In genomic region chr2:54723300-54724149, GRCh38 we compare ENCODE assay signal across 1 cellular context.
TF ChIP-seq lines count a peak whose summit lies in the region.

EML6 (plus strand) TSS chr2:54723662; CDS start chr2:54725062, 1,400 bp downstream.

TF ChIP-seq in HepG2, 621 proteins besides CTCF, POLR2A, EP300 and RAD21 (continued from another document and continues in another):
- TF ChIP-seq ZBTB20 (CRISPR knock-in tag; IDR thresholded peaks at IDR 0.05; ENCODE audit: borderline replicate concordance, low read depth), result peak; percentile 65; the same call in 1 of the 2 replicates
- TF ChIP-seq MIER3 (CRISPR knock-in tag; IDR thresholded peaks at IDR 0.05; ENCODE audit: borderline replicate concordance), result peak; percentile 64; the same call in 1 of the 2 replicates
- peak; percentile 93; the same call in 1 of the 2 replicates for TF ChIP-seq GLI4 (CRISPR knock-in tag; IDR thresholded peaks at IDR 0.05; ENCODE audit: borderline replicate concordance)
- TF ChIP-seq MEIS2 (CRISPR knock-in tag; IDR thresholded peaks at IDR 0.05), result peak; percentile 19; the same call in 1 of the 2 replicates
- peak; percentile 57; the same call in 1 of the 2 replicates for TF ChIP-seq ZNF772 (CRISPR knock-in tag; IDR thresholded peaks at IDR 0.05)
- TF ChIP-seq ZMAT5 (CRISPR knock-in tag; IDR thresholded peaks at IDR 0.05; ENCODE audit: borderline replicate concordance, low read depth), result no peak
- peak; percentile 97 for TF ChIP-seq HNRNPLL (IDR thresholded peaks at IDR 0.05; ENCODE audit: low read depth, low read length, poor library complexity, severe bottlenecking)
- peak; percentile 15; the same call in 1 of the 2 replicates for TF ChIP-seq SIX1 (CRISPR knock-in tag; IDR thresholded peaks at IDR 0.05; ENCODE audit: borderline replicate concordance)
- TF ChIP-seq, protein P1, sequence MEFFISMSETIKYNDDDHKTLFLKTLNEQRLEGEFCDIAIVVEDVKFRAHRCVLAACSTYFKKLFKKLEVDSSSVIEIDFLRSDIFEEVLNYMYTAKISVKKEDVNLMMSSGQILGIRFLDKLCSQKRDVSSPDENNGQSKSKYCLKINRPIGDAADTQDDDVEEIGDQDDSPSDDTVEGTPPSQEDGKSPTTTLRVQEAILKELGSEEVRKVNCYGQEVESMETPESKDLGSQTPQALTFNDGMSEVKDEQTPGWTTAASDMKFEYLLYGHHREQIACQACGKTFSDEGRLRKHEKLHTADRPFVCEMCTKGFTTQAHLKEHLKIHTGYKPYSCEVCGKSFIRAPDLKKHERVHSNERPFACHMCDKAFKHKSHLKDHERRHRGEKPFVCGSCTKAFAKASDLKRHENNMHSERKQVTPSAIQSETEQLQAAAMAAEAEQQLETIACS (CRISPR knock-in tag; IDR thresholded peaks at IDR 0.05), result no peak; the same call in 1 of the 2 replicates
- no peak for TF ChIP-seq TRIM24 (CRISPR knock-in tag; IDR thresholded peaks at IDR 0.05)
- peak; percentile 94 for TF ChIP-seq ZNF501 (CRISPR knock-in tag; IDR thresholded peaks at IDR 0.05)
- peak; percentile 71; the same call in 1 of the 2 replicates for TF ChIP-seq ETV6 (CRISPR knock-in tag; conservative IDR thresholded peaks at IDR 0.05)
- no peak for TF ChIP-seq PBX2 (CRISPR knock-in tag; IDR thresholded peaks at IDR 0.05)
- no peak for TF ChIP-seq EZH2 (conservative IDR thresholded peaks at IDR 0.05; ENCODE audit: low read depth, low read length)
- peak; percentile 88 for TF ChIP-seq ZNF883 (CRISPR knock-in tag; IDR thresholded peaks at IDR 0.05; ENCODE audit: not compliant biosample characterization)
- TF ChIP-seq, protein P2, sequence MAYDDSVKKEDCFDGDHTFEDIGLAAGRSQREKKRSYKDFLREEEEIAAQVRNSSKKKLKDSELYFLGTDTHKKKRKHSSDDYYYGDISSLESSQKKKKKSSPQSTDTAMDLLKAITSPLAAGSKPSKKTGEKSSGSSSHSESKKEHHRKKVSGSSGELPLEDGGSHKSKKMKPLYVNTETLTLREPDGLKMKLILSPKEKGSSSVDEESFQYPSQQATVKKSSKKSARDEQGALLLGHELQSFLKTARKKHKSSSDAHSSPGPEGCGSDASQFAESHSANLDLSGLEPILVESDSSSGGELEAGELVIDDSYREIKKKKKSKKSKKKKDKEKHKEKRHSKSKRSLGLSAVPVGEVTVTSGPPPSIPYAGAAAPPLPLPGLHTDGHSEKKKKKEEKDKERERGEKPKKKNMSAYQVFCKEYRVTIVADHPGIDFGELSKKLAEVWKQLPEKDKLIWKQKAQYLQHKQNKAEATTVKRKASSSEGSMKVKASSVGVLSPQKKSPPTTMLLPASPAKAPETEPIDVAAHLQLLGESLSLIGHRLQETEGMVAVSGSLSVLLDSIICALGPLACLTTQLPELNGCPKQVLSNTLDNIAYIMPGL (CRISPR knock-in tag; IDR thresholded peaks at IDR 0.05; ENCODE audit: borderline replicate concordance in 1 of 2, low read depth in 1 of 2), result peak; percentile 82 to 92; a peak in 3 of 4 replicates
- TF ChIP-seq CREB3 (CRISPR knock-in tag; IDR thresholded peaks at IDR 0.05), result 0 out of 2 replicates have a peak, but pooled peaks have one; percentile 23
- TF ChIP-seq TCF7 (IDR thresholded peaks at IDR 0.05; ENCODE audit: low read depth), result no peak
- TF ChIP-seq ZNF430 (CRISPR knock-in tag; IDR thresholded peaks at IDR 0.05), result peak; percentile 82; the same call in 1 of the 2 replicates
- TF ChIP-seq PHB2 (IDR thresholded peaks at IDR 0.05; ENCODE audit: partially characterized antibody), result no peak
- peak; percentile 90 for TF ChIP-seq KMT2A (CRISPR knock-in tag; IDR thresholded peaks at IDR 0.05)
- no peak for TF ChIP-seq SMC3 (IDR thresholded peaks at IDR 0.05; ENCODE audit: low read length)
- no peak for TF ChIP-seq RAD51 (IDR thresholded peaks at IDR 0.05; ENCODE audit: borderline replicate concordance)
- peak; percentile 74 for TF ChIP-seq XRCC5 (optimal IDR thresholded peaks at IDR 0.05; ENCODE audit: low read length)
- TF ChIP-seq ZNF605 (CRISPR knock-in tag; IDR thresholded peaks at IDR 0.05), result peak; percentile 97
- peak; percentile 69 for TF ChIP-seq KDM5A (IDR thresholded peaks at IDR 0.05; ENCODE audit: borderline replicate concordance, low read length)
- no peak for TF ChIP-seq ZNF780A (CRISPR knock-in tag; IDR thresholded peaks at IDR 0.05)
- no peak for TF ChIP-seq AHDC1 (CRISPR knock-in tag; IDR thresholded peaks at IDR 0.05; ENCODE audit: borderline replicate concordance)
- TF ChIP-seq ZNF746 (CRISPR knock-in tag; IDR thresholded peaks at IDR 0.05), result peak; percentile 77
- TF ChIP-seq, protein P3, sequence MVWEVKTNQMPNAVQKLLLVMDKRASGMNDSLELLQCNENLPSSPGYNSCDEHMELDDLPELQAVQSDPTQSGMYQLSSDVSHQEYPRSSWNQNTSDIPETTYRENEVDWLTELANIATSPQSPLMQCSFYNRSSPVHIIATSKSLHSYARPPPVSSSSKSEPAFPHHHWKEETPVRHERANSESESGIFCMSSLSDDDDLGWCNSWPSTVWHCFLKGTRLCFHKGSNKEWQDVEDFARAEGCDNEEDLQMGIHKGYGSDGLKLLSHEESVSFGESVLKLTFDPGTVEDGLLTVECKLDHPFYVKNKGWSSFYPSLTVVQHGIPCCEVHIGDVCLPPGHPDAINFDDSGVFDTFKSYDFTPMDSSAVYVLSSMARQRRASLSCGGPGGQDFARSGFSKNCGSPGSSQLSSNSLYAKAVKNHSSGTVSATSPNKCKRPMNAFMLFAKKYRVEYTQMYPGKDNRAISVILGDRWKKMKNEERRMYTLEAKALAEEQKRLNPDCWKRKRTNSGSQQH (CRISPR knock-in tag; IDR thresholded peaks at IDR 0.05; ENCODE audit: low read depth), result no peak
- TF ChIP-seq ELF4 (CRISPR knock-in tag; IDR thresholded peaks at IDR 0.05; ENCODE audit: borderline replicate concordance), result no peak
- TF ChIP-seq DMTF1 (CRISPR knock-in tag; IDR thresholded peaks at IDR 0.05), result no peak
- no peak; the same call in 1 of the 2 replicates for TF ChIP-seq FOXJ3 (CRISPR knock-in tag; IDR thresholded peaks at IDR 0.05; ENCODE audit: borderline replicate concordance)
- TF ChIP-seq, protein P4, sequence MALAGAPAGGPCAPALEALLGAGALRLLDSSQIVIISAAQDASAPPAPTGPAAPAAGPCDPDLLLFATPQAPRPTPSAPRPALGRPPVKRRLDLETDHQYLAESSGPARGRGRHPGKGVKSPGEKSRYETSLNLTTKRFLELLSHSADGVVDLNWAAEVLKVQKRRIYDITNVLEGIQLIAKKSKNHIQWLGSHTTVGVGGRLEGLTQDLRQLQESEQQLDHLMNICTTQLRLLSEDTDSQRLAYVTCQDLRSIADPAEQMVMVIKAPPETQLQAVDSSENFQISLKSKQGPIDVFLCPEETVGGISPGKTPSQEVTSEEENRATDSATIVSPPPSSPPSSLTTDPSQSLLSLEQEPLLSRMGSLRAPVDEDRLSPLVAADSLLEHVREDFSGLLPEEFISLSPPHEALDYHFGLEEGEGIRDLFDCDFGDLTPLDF (CRISPR knock-in tag; IDR thresholded peaks at IDR 0.05), result no peak; the same call in 1 of the 2 replicates
- no peak; the same call in 1 of the 2 replicates for TF ChIP-seq TBX3 (IDR thresholded peaks at IDR 0.05; ENCODE audit: borderline replicate concordance)
- TF ChIP-seq ARNT (IDR thresholded peaks at IDR 0.05), result no peak
- peak; percentile 87 for TF ChIP-seq EEA1 (CRISPR knock-in tag; IDR thresholded peaks at IDR 0.05; ENCODE audit: borderline replicate concordance)
- peak; percentile 83 for TF ChIP-seq RXRA (CRISPR knock-in tag; IDR thresholded peaks at IDR 0.05)
- peak; percentile 80; the same call in 1 of the 2 replicates for TF ChIP-seq ZSCAN29 (CRISPR knock-in tag; conservative IDR thresholded peaks at IDR 0.05)
- TF ChIP-seq HDAC6 (IDR thresholded peaks at IDR 0.05; ENCODE audit: low read depth, low read length), result no peak
- TF ChIP-seq SP1 (IDR thresholded peaks at IDR 0.05), result no peak
- TF ChIP-seq SP1 (CRISPR knock-in tag; IDR thresholded peaks at IDR 0.05), result peak; percentile 70
- TF ChIP-seq FOXK1 (CRISPR knock-in tag; IDR thresholded peaks at IDR 0.05; ENCODE audit: borderline replicate concordance, low read depth), result peak; percentile 92; the same call in 1 of the 2 replicates
- TF ChIP-seq MBNL3 (CRISPR knock-in tag; conservative IDR thresholded peaks at IDR 0.05), result no peak
- TF ChIP-seq RFX5 (IDR thresholded peaks at IDR 0.05; ENCODE audit: low read depth, low read length), result peak; percentile 96
- TF ChIP-seq ATF7-NPFF (CRISPR knock-in tag; IDR thresholded peaks at IDR 0.05; ENCODE audit: low read depth), result peak; percentile 86; the same call in 1 of the 2 replicates
- TF ChIP-seq, protein P5, sequence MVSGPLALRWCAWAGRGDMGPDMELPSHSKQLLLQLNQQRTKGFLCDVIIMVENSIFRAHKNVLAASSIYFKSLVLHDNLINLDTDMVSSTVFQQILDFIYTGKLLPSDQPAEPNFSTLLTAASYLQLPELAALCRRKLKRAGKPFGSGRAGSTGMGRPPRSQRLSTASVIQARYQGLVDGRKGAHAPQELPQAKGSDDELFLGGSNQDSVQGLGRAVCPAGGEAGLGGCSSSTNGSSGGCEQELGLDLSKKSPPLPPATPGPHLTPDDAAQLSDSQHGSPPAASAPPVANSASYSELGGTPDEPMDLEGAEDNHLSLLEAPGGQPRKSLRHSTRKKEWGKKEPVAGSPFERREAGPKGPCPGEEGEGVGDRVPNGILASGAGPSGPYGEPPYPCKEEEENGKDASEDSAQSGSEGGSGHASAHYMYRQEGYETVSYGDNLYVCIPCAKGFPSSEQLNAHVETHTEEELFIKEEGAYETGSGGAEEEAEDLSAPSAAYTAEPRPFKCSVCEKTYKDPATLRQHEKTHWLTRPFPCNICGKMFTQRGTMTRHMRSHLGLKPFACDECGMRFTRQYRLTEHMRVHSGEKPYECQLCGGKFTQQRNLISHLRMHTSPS (CRISPR knock-in tag; IDR thresholded peaks at IDR 0.05; ENCODE audit: low read depth), result peak; percentile 28; the same call in 1 of the 2 replicates
- TF ChIP-seq RARG (CRISPR knock-in tag; IDR thresholded peaks at IDR 0.05; ENCODE audit: low read depth), result no peak
